1 cellular context compared by ENCODE assay signal in genomic region chr17:50347894-50348291, GRCh38.
TF ChIP-seq lines count a peak whose summit lies in the region.

No MANE protein-coding gene starts in this region.

TF ChIP-seq in WTC11, 78 proteins besides CTCF, POLR2A, EP300 and RAD21 (continued from another document):
- TF ChIP-seq ATF6 (CRISPR knock-in tag; IDR thresholded peaks at IDR 0.05), result no peak
- TF ChIP-seq SMAD3 (CRISPR knock-in tag; IDR thresholded peaks at IDR 0.05; ENCODE audit: borderline replicate concordance), result no peak
- TF ChIP-seq NFATC4 (CRISPR knock-in tag; IDR thresholded peaks at IDR 0.05), result no peak
- TF ChIP-seq, protein P1, sequence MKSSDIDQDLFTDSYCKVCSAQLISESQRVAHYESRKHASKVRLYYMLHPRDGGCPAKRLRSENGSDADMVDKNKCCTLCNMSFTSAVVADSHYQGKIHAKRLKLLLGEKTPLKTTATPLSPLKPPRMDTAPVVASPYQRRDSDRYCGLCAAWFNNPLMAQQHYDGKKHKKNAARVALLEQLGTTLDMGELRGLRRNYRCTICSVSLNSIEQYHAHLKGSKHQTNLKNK (CRISPR knock-in tag; IDR thresholded peaks at IDR 0.05), result no peak
- TF ChIP-seq, protein P2, sequence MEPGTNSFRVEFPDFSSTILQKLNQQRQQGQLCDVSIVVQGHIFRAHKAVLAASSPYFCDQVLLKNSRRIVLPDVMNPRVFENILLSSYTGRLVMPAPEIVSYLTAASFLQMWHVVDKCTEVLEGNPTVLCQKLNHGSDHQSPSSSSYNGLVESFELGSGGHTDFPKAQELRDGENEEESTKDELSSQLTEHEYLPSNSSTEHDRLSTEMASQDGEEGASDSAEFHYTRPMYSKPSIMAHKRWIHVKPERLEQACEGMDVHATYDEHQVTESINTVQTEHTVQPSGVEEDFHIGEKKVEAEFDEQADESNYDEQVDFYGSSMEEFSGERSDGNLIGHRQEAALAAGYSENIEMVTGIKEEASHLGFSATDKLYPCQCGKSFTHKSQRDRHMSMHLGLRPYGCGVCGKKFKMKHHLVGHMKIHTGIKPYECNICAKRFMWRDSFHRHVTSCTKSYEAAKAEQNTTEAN (CRISPR knock-in tag; IDR thresholded peaks at IDR 0.05), result no peak
- TF ChIP-seq ZNF121 (CRISPR knock-in tag; IDR thresholded peaks at IDR 0.05), result no peak
- no peak for TF ChIP-seq NR3C1 (CRISPR knock-in tag; conservative IDR thresholded peaks at IDR 0.05; ENCODE audit: low read depth)
- no peak for TF ChIP-seq FOXJ3 (CRISPR knock-in tag; IDR thresholded peaks at IDR 0.05; ENCODE audit: borderline replicate concordance)
TF ChIP-seq in WTC11: peak in this region for 0.
